ENCODE assay signal across 21 cellular contexts in genomic region chr17:38617074-38617860, GRCh38. TPM values are rescaled to one million over a fixed set of nuclear protein-coding genes. Genes with fewer than 3 reads are reported as not detected.
DNase-seq lines count a peak whose midpoint lies in the region; ATAC-seq, FAIRE-seq and TF ChIP-seq lines count a peak whose summit lies in the region.
"Had no signal": no experiment of that assay in that cellular context is flagged by ENCODE, and none has a peak within 500 bp of the region (broad histone marks: within the 10 kb centered on the region; RNA-seq: fewer than 3 reads in every experiment).

No MANE protein-coding gene starts in this region.

- intact Hi-C loops in mucosa of descending colon (cut with DNase I, micrococcal nuclease) = no loop called here
- intact Hi-C loops in right cardiac atrium (cut with DNase I) = loop anchor here in 1 of 4 donors (10.0 kb wide), 1 partner anchor 48 kb away; no protein-coding TSS in a partner anchor

- 70% methylated on average over 19 of the region's 19 CpGs for WGBS in right cardiac atrium

- no peaks in the 10 kb centered on the region for H3K79me2 ChIP-seq in GM23338 (replicated peaks; ENCODE audit: insufficient read depth)

- H3K4me1 ChIP-seq in GM23338 (ENCODE audit: insufficient read depth) = peaks cover 24% of the 10 kb centered on the region
- peaks cover 9% of the 10 kb centered on the region for H3K4me1 ChIP-seq in mucosa of descending colon (ENCODE audit: low read depth)
- H3K4me1 ChIP-seq in right cardiac atrium (ENCODE audit: control insufficient read depth, insufficient read depth, low read length) = no peaks in the 10 kb centered on the region
- H3K4me1 ChIP-seq: pancreas, tibial nerve had no signal

- TF ChIP-seq CTCF in D721Med (IDR thresholded peaks at IDR 0.05; ENCODE audit: insufficient read depth, missing control alignments) = no peak
- 0 out of 4 replicates have a peak, but pooled peaks of 1 of the 2 experiments have one; percentile 6 for TF ChIP-seq CTCF in GM23338 (conservative IDR thresholded peaks at IDR 0.05; ENCODE audit: low read depth in 2 of 2)
- no peak for TF ChIP-seq CTCF in mucosa of descending colon (IDR thresholded peaks at IDR 0.05)

- H3K36me3 Mint-ChIP-seq in GM23338 (ENCODE audit: low read depth) = peaks cover 5% of the 10 kb centered on the region
- H3K36me3 Mint-ChIP-seq: stimulated activated effector memory CD8-positive, alpha-beta T cell treated with anti-CD3 and anti-CD28 coated beads, Interleukin-12 subunit alpha, Interleukin-12 subunit beta, amount 100 ng/mL, for 72 hours had no signal

- DNase-seq in D721Med (ENCODE audit: insufficient read length, low spot score) (peak; percentile 12), GM23338 (ENCODE audit: low spot score) (peak; percentile 37), NCI-H69 (lab: John Stamatoyannopoulos, UW) (peak; percentile 50), mucosa of descending colon (peak in 1 of 3 donors; percentile 58), right cardiac atrium (no peak), GM03348 (ENCODE audit: low spot score) (no peak)
- DNase-seq in stimulated activated CD4-positive, alpha-beta T cell treated with anti-CD3 and anti-CD28 coated beads, Interleukin-15, amount 100 ng/mL, for 24 hours = no peak
- DNase-seq: activated CD4-positive, alpha-beta memory T cell treated with anti-CD3 and anti-CD28 coated beads, Interleukin-2, amount 10 ng/mL, durations not matched to agents 7 days and 5 days; activated naive CD8-positive, alpha-beta T cell treated with anti-CD3 and anti-CD28 coated beads, Interleukin-2, amount 50 U/mL, for 24 hours; activated T-cell treated with anti-CD3 and anti-CD28 coated beads, Interleukin-2, amount 50 U/mL, for 72 hours; DMS79 treated with DMSO at 0.1 percent for 48 hours; effector memory CD8-positive, alpha-beta T cell; hippocampal formation; KG1; left cardiac atrium; NCI-H1436; T-helper 1 cell had no signal

- peaks cover 22% of the 10 kb centered on the region for H3K27me3 Mint-ChIP-seq in GM23338 (ENCODE audit: insufficient read depth, low read depth, poor library complexity)

- H3F3A ChIP-seq in GM23338 (replicated peaks; ENCODE audit: low read depth) = 0 out of 2 replicates have a peak, but pooled peaks cover 2% of the 10 kb centered on the region

- H3K27ac ChIP-seq in GM23338 (ENCODE audit: low read depth) (no peak overlapping the region), right cardiac atrium (ENCODE audit: low read length) (no peak overlapping the region)
- H3K27ac ChIP-seq: pancreas, tibial nerve had no signal

- ATAC-seq in GM23338 = peak; percentile 75
- ATAC-seq in mucosa of descending colon = peak; percentile 80
- no peak for ATAC-seq in right cardiac atrium
- ATAC-seq: activated naive CD8-positive, alpha-beta T cell treated with anti-CD3 and anti-CD28 coated beads, Interleukin-2, amount 50 U/mL, for 24 hours; activated T-cell treated with anti-CD3 and anti-CD28 coated beads, Interleukin-2, amount 50 U/mL, for 72 hours; effector memory CD8-positive, alpha-beta T cell; left cardiac atrium; pancreas; stimulated activated effector memory CD8-positive, alpha-beta T cell treated with anti-CD3 and anti-CD28 coated beads, Interleukin-12 subunit alpha, Interleukin-12 subunit beta, amount 100 ng/mL, for 72 hours had no signal

- H3K36me3 ChIP-seq in GM23338 (ENCODE audit: insufficient read depth) (no peaks in the 10 kb centered on the region), mucosa of descending colon (ENCODE audit: low read depth) (no peaks in the 10 kb centered on the region)
- H3K36me3 ChIP-seq: pancreas, tibial nerve had no signal

- no peak overlapping the region for H2AFZ ChIP-seq in GM23338

- H3K27me3 ChIP-seq in GM23338 (ENCODE audit: insufficient read depth) (no peaks in the 10 kb centered on the region), right cardiac atrium (ENCODE audit: control insufficient read depth, insufficient read depth) (no peaks in the 10 kb centered on the region)
- H3K27me3 ChIP-seq: pancreas had no signal

- no peak overlapping the region for H3K27ac Mint-ChIP-seq in GM23338
- H3K27ac Mint-ChIP-seq: activated CD4-positive, alpha-beta memory T cell treated with anti-CD3 and anti-CD28 coated beads, Interleukin-2, amount 10 ng/mL, durations not matched to agents 7 days and 5 days; activated naive CD8-positive, alpha-beta T cell treated with anti-CD3 and anti-CD28 coated beads, Interleukin-2, amount 50 U/mL, for 24 hours; activated T-cell treated with anti-CD3 and anti-CD28 coated beads, Interleukin-2, amount 50 U/mL, for 72 hours; effector memory CD8-positive, alpha-beta T cell; stimulated activated effector memory CD8-positive, alpha-beta T cell treated with anti-CD3 and anti-CD28 coated beads, Interleukin-12 subunit alpha, Interleukin-12 subunit beta, amount 100 ng/mL, for 72 hours had no signal

- no peak overlapping the region for H3K4me3 ChIP-seq in GM23338
- no peak overlapping the region for H3K4me3 ChIP-seq in mucosa of descending colon
- no peak overlapping the region for H3K4me3 ChIP-seq in right cardiac atrium (ENCODE audit: low read length)
- H3K4me3 ChIP-seq: pancreas, tibial nerve had no signal

- no peaks in the 10 kb centered on the region for H3K9me2 ChIP-seq in GM23338 (ENCODE audit: insufficient read depth)

- no peak for FAIRE-seq in D721Med (lab: Jason Lieb, UNC)
- FAIRE-seq: pancreas had no signal

- peaks cover 41% of the 10 kb centered on the region for H3K4me1 Mint-ChIP-seq in GM23338
- H3K4me1 Mint-ChIP-seq: activated CD4-positive, alpha-beta memory T cell treated with anti-CD3 and anti-CD28 coated beads, Interleukin-2, amount 10 ng/mL, durations not matched to agents 7 days and 5 days; activated naive CD8-positive, alpha-beta T cell treated with anti-CD3 and anti-CD28 coated beads, Interleukin-2, amount 50 U/mL, for 24 hours; stimulated activated effector memory CD8-positive, alpha-beta T cell treated with anti-CD3 and anti-CD28 coated beads, Interleukin-12 subunit alpha, Interleukin-12 subunit beta, amount 100 ng/mL, for 72 hours had no signal

- peaks cover 13% of the 10 kb centered on the region for H3K9me3 Mint-ChIP-seq in GM23338
- H3K9me3 Mint-ChIP-seq: activated CD4-positive, alpha-beta memory T cell treated with anti-CD3 and anti-CD28 coated beads, Interleukin-2, amount 10 ng/mL, durations not matched to agents 7 days and 5 days; activated naive CD8-positive, alpha-beta T cell treated with anti-CD3 and anti-CD28 coated beads, Interleukin-2, amount 50 U/mL, for 24 hours; activated T-cell treated with anti-CD3 and anti-CD28 coated beads, Interleukin-2, amount 50 U/mL, for 72 hours; effector memory CD8-positive, alpha-beta T cell; stimulated activated effector memory CD8-positive, alpha-beta T cell treated with anti-CD3 and anti-CD28 coated beads, Interleukin-12 subunit alpha, Interleukin-12 subunit beta, amount 100 ng/mL, for 72 hours had no signal

- no peak overlapping the region for H3K4me3 Mint-ChIP-seq in GM23338
- H3K4me3 Mint-ChIP-seq: activated CD4-positive, alpha-beta memory T cell treated with anti-CD3 and anti-CD28 coated beads, Interleukin-2, amount 10 ng/mL, durations not matched to agents 7 days and 5 days; activated naive CD8-positive, alpha-beta T cell treated with anti-CD3 and anti-CD28 coated beads, Interleukin-2, amount 50 U/mL, for 24 hours; activated T-cell treated with anti-CD3 and anti-CD28 coated beads, Interleukin-2, amount 50 U/mL, for 72 hours; effector memory CD8-positive, alpha-beta T cell; stimulated activated effector memory CD8-positive, alpha-beta T cell treated with anti-CD3 and anti-CD28 coated beads, Interleukin-12 subunit alpha, Interleukin-12 subunit beta, amount 100 ng/mL, for 72 hours had no signal

- no peaks in the 10 kb centered on the region for H4K20me1 ChIP-seq in GM23338 (replicated peaks; ENCODE audit: insufficient read depth)

- no peaks in the 10 kb centered on the region for H3K9me3 ChIP-seq in mucosa of descending colon
- H3K9me3 ChIP-seq in right cardiac atrium (ENCODE audit: control insufficient read depth, low read length) = no peaks in the 10 kb centered on the region
- H3K9me3 ChIP-seq: pancreas had no signal

- no peak overlapping the region for H3K4me2 ChIP-seq in GM23338

TF ChIP-seq in GM23338, 12 proteins besides CTCF, POLR2A, EP300 and RAD21:
- TF ChIP-seq CREB1 (CRISPR knock-in tag; IDR thresholded peaks at IDR 0.05; ENCODE audit: low read depth) (no peak), ETS1 (IDR thresholded peaks at IDR 0.05) (no peak), EZH2 (IDR thresholded peaks at IDR 0.05; ENCODE audit: low read depth, unreplicated experiment) (no peak)
TF ChIP-seq in GM23338: peak in this region for 0.

RNA-seq across cellular contexts. Expression of gene SRCIN1, which starts 11.5 kb away (rescaled TPM):
- 1.3 and 2.2 TPM in 2 replicates for total RNA-seq in GM23338 (2014; rRNA removed; shearing (Covaris generic))
- polyA plus RNA-seq in GM23338 (2016; fragmentation: Nextera tagmentation; extraction: Ambion mirVana) (0.87 TPM in 2 replicates), right cardiac atrium (2.6 TPM)
- total RNA-seq in mucosa of descending colon (1 to 10 TPM; 2.3 to 7.0 (median 2.5) TPM), right cardiac atrium (1 to 10 TPM in 3 of 4 donors, under 1 TPM in 1; 0.89 to 4.8 (median 3.0) TPM)
- polyA plus RNA-seq: BJ had no signal

RNA-seq across cellular contexts. Expression of gene EPOP, which starts 57.5 kb away (rescaled TPM):
- total RNA-seq in GM23338 (2014; rRNA removed; shearing (Covaris generic)) = 1.7 and 2.4 TPM in 2 replicates
- 0.42 and 0.82 TPM in 2 replicates for polyA plus RNA-seq in GM23338 (2016; fragmentation: Nextera tagmentation; extraction: Ambion mirVana)
- 1 to 10 TPM in 1 of 3 donors, under 1 TPM in 1, not detected in 1; 0.75 to 1.1 TPM for total RNA-seq in mucosa of descending colon
- total RNA-seq in right cardiac atrium = 1 to 10 TPM in 3 of 4 donors, under 1 TPM in 1; 0.91 to 2.9 (median 1.7) TPM
- 2.1 TPM for polyA plus RNA-seq in right cardiac atrium

Comparison
In these comparisons a context has a peak if more than half of its experiments do, and no peak if none do; other contexts are left out.
1. DNase-seq: peak in D721Med (single experiment), GM23338 (single experiment) and NCI-H69 (single experiment); none in stimulated activated CD4-positive, alpha-beta T cell treated with anti-CD3 and anti-CD28 coated beads, Interleukin-15, amount 100 ng/mL, for 24 hours (single experiment), right cardiac atrium (0 of 3) and GM03348 (single experiment).
2. ATAC-seq: peak in GM23338 (single experiment) and mucosa of descending colon (single experiment); none in right cardiac atrium (0 of 2).